ENCODE assay signal across 12 cellular contexts in the genomic region with DNA sequence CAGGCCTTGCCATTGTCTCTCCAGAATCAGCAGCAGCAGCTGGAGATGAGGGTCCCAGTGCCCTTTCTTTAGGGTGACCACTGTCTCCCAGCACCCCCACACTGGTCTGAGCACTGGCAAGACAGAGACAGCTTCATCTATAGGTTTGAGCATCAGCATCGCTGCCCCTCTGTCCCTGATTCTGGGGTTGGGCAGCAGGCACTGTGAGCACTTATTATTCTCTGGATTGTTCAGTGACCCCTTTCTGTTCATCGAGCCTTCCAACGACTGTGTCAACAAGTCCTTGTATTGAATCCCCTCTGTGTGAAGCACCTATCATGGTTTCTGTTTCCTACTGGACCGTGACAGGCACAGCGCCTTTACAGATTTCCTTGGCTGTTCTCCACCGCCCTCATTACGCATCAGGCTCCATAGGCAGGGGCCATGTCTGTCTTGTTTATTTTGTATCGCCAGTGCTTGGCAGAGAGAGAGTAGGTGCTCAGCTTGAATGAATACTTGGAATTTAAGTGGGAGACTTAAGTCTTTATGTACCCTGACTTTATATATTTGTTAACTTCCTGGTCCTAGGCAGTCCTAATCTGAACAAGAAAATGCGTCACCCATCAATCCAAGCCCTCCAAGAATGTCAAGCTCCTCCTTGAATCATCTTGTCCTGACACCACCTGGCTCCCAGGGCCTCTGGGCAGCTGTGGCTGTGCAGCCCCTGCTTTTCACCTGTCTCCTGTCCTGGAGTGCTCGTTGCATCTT. TPM values are rescaled to one million over a fixed set of nuclear protein-coding genes. Genes with fewer than 3 reads are reported as not detected.
DNase-seq lines count a peak whose midpoint lies in the region; ATAC-seq and TF ChIP-seq lines count a peak whose summit lies in the region.
"Had no signal": no experiment of that assay in that cellular context is flagged by ENCODE, and none has a peak within 500 bp of the region (broad histone marks: within the 10 kb centered on the region; RNA-seq: fewer than 3 reads in every experiment).

No MANE protein-coding gene starts in this region.

- no peak for TF ChIP-seq CTCF in HEK293 (tag by site-specific recombination; IDR thresholded peaks at IDR 0.05)
- TF ChIP-seq CTCF in colonic mucosa (IDR thresholded peaks at IDR 0.05) = no peak
- no peak for TF ChIP-seq CTCF in osteocyte (IDR thresholded peaks at IDR 0.05)

- POLR2A ChIA-PET in HEK293 (lab: Yijun Ruan, JAX) = no interaction called here

- H3K27me3 Mint-ChIP-seq in osteocyte (ENCODE audit: unreplicated experiment) = peaks cover 5% of the 10 kb centered on the region
- H3K27me3 Mint-ChIP-seq in activated T-helper 17 cell treated with anti-CD3 and anti-CD28 coated beads, Interleukin-2, amount 50 U/mL, for 72 hours = peaks cover 51% of the 10 kb centered on the region

- peak; percentile 90 for DNase-seq in NCI-H345 treated with DMSO at 0.1 percent for 48 hours (lab: John Stamatoyannopoulos, UW; ENCODE audit: unreplicated experiment)
- no peak for DNase-seq in colonic mucosa
- no peak for DNase-seq in osteocyte (ENCODE audit: extremely low spot score, unreplicated experiment)
- DNase-seq in hippocampal formation (lab: John Stamatoyannopoulos, UW) = no peak
- DNase-seq: activated B cell treated with CpG ODN at 0.5 μM for 24 hours; activated T-cell treated with anti-CD3 and anti-CD28 coated beads, Interleukin-2, amount 50 U/mL, for 48 hours; glutamatergic neuron; RPMI8226 had no signal

- CTCF ChIA-PET in HEK293 (lab: Yijun Ruan, JAX) = no interaction called here

- H3K9ac ChIP-seq in colonic mucosa (ENCODE audit: low read depth in 2 of 2, low read length in 2 of 2) = peak overlapping the region in 1 of 2 donors; percentile 5

- H3K36me3 ChIP-seq in HEK293 (ENCODE audit: control insufficient read depth in 2 of 2, insufficient read depth in 1 of 2, low read length in 2 of 2) (no peaks in the 10 kb centered on the region), colonic mucosa (no peaks in the 10 kb centered on the region)

- H3K9me3 ChIP-seq in HEK293 (ENCODE audit: control insufficient read depth, insufficient read depth, low read depth, low read length) (no peaks in the 10 kb centered on the region), colonic mucosa (no peaks in the 10 kb centered on the region)

- H3K4me1 ChIP-seq in HEK293 (ENCODE audit: control insufficient read depth, insufficient read depth, low read length) = peaks cover 23% of the 10 kb centered on the region
- peaks cover 7% of the 10 kb centered on the region for H3K4me1 ChIP-seq in colonic mucosa

- H3K27me3 ChIP-seq in colonic mucosa = no peaks in the 10 kb centered on the region

- H3K27ac ChIP-seq in HEK293 (ENCODE audit: extremely low read depth, low read depth, low read length) (no peak overlapping the region), colonic mucosa (peak overlapping the region; percentile 71)

- H3K4me3 ChIP-seq in HEK293 (ENCODE audit: low read depth, low read length) (no peak overlapping the region), colonic mucosa (no peak overlapping the region)
- H3K4me3 ChIP-seq: skin epidermis had no signal

- no peak for ATAC-seq in activated T-helper 17 cell treated with anti-CD3 and anti-CD28 coated beads, Interleukin-2, amount 50 U/mL, for 72 hours (replicated peaks)
- ATAC-seq in activated CD4-positive, CD25-positive, alpha-beta regulatory T cell treated with anti-CD3 and anti-CD28 coated beads, Interleukin-2, amount 50 U/mL, for 24 hours = no peak

- peak overlapping the region; percentile 4 for H3K27ac Mint-ChIP-seq in osteocyte (ENCODE audit: unreplicated experiment)
- H3K27ac Mint-ChIP-seq in activated T-helper 17 cell treated with anti-CD3 and anti-CD28 coated beads, Interleukin-2, amount 50 U/mL, for 72 hours = no peak overlapping the region
- H3K27ac Mint-ChIP-seq: activated B cell treated with CpG ODN at 0.5 μM for 24 hours had no signal

- intact Hi-C loops in colonic mucosa (cut with DNase I) = no loop called here

- no peaks in the 10 kb centered on the region for H3K36me3 Mint-ChIP-seq in osteocyte (ENCODE audit: unreplicated experiment)
- no peaks in the 10 kb centered on the region for H3K36me3 Mint-ChIP-seq in activated T-helper 17 cell treated with anti-CD3 and anti-CD28 coated beads, Interleukin-2, amount 50 U/mL, for 72 hours (ENCODE audit: low read depth)

- no peak overlapping the region for H3K4me3 Mint-ChIP-seq in osteocyte (ENCODE audit: unreplicated experiment)
- no peak overlapping the region for H3K4me3 Mint-ChIP-seq in activated T-helper 17 cell treated with anti-CD3 and anti-CD28 coated beads, Interleukin-2, amount 50 U/mL, for 72 hours
- H3K4me3 Mint-ChIP-seq: activated B cell treated with CpG ODN at 0.5 μM for 24 hours had no signal

- H3K4me1 Mint-ChIP-seq in osteocyte (ENCODE audit: unreplicated experiment) = peaks cover 56% of the 10 kb centered on the region
- no peaks in the 10 kb centered on the region for H3K4me1 Mint-ChIP-seq in activated T-helper 17 cell treated with anti-CD3 and anti-CD28 coated beads, Interleukin-2, amount 50 U/mL, for 72 hours
- H3K4me1 Mint-ChIP-seq: activated B cell treated with CpG ODN at 0.5 μM for 24 hours had no signal

- no peaks in the 10 kb centered on the region for H3K9me3 Mint-ChIP-seq in osteocyte (ENCODE audit: unreplicated experiment)
- no peaks in the 10 kb centered on the region for H3K9me3 Mint-ChIP-seq in activated T-helper 17 cell treated with anti-CD3 and anti-CD28 coated beads, Interleukin-2, amount 50 U/mL, for 72 hours

TF ChIP-seq in HEK293, 187 proteins besides CTCF, POLR2A, EP300 and RAD21:
- TF ChIP-seq ZNF48 (tag by site-specific recombination; IDR thresholded peaks at IDR 0.05) = no peak
- TF ChIP-seq MZF1 (tag by site-specific recombination; IDR thresholded peaks at IDR 0.05; ENCODE audit: borderline replicate concordance) = 0 out of 2 replicates have a peak, but pooled peaks have one; percentile 38

RNA-seq across cellular contexts. Expression of a gene that starts 11.4 kb away (rescaled TPM):
- 100 to 1,000 TPM; 213 to 567 TPM for total RNA-seq in colonic mucosa
- total RNA-seq in osteocyte = 0.64 and 0.68 TPM in 2 replicates
- under 1 TPM in 1 of 2 donors, not detected in 1; 0.13 TPM for total RNA-seq in activated T-helper 17 cell treated with anti-CD3 and anti-CD28 coated beads, Interleukin-2, amount 50 U/mL, for 72 hours
- total RNA-seq: activated B cell treated with CpG ODN at 0.5 μM for 24 hours had no signal

Comparison
In these comparisons a context has a peak if more than half of its experiments do, and no peak if none do; other contexts are left out.
1. RNA of a gene that starts 11.4 kb away (total RNA-seq): 213 to 567 TPM in colonic mucosa; 0.64 to 0.68 TPM in osteocyte and 0.13 TPM in activated T-helper 17 cell treated with anti-CD3 and anti-CD28 coated beads, Interleukin-2, amount 50 U/mL, for 72 hours; every median in the first group is over 100 times any median in the second.